19 cellular contexts compared by ENCODE assay signal in genomic region chr6:140401666-140402255, GRCh38.
DNase-seq lines count a peak whose midpoint lies in the region; ATAC-seq and TF ChIP-seq lines count a peak whose summit lies in the region.
"Had no signal": no experiment of that assay in that cellular context is flagged by ENCODE, and none has a peak within 500 bp of the region (broad histone marks: within the 10 kb centered on the region; RNA-seq: fewer than 3 reads in every experiment).

No MANE protein-coding gene starts in this region.

- TF ChIP-seq CTCF in IMR-90 (conservative IDR thresholded peaks at IDR 0.05; ENCODE audit: low read depth, low read length) (no peak), mammary epithelial cell (conservative IDR thresholded peaks at IDR 0.05 in 1 of 2, IDR thresholded peaks at IDR 0.05 in 1 of 2; ENCODE audit: extremely low read depth in 1 of 2, insufficient read depth in 1 of 2, low read depth in 1 of 2, low read length in 2 of 2) (no peak)

- no peak overlapping the region for H2AFZ ChIP-seq in IMR-90 (replicated peaks; ENCODE audit: low read length, poor library complexity)
- peak overlapping the region; percentile 17 for H2AFZ ChIP-seq in mammary epithelial cell (ENCODE audit: low read depth, low read length)
- H2AFZ ChIP-seq in mesenchymal stem cell (ENCODE audit: low read depth, low read length) = no peak overlapping the region

- peak; percentile 64 for ATAC-seq in IMR-90 (ENCODE audit: low read depth)
- ATAC-seq in GM19397 (IDR thresholded peaks at IDR 0.05; ENCODE audit: unreplicated experiment) = no peak
- ATAC-seq: activated CD4-positive, CD25-positive, alpha-beta regulatory T cell treated with anti-CD3 and anti-CD28 coated beads, Interleukin-2, amount 50 U/mL, for 24 hours; activated T-helper 17 cell treated with anti-CD3 and anti-CD28 coated beads, Interleukin-2, amount 50 U/mL, for 72 hours; right cardiac atrium had no signal

- H2BK120ac ChIP-seq in IMR-90 (ENCODE audit: low read depth, low read length) (peak overlapping the region; percentile 75; the same call in 1 of the 2 replicates), mesenchymal stem cell (ENCODE audit: low read depth, low read length) (no peak overlapping the region)

- TF ChIP-seq RAD21 in IMR-90 (IDR thresholded peaks at IDR 0.05; ENCODE audit: low read length) = no peak

- CTCF ChIA-PET in IMR-90 (lab: Yijun Ruan, JAX) = no interaction called here
- CTCF ChIA-PET in mammary epithelial cell (lab: Charles Lee; ENCODE audit: low non-redundant PET) = interaction anchor here (0.7 kb wide), 1 partner anchor 704 kb away, joined by 3 read pairs; no protein-coding TSS in a partner anchor

- H2BK12ac ChIP-seq in mesenchymal stem cell (ENCODE audit: low read length in 2 of 2) = no peak overlapping the region

- H3K36me3 Mint-ChIP-seq in immature natural killer cell = no peaks in the 10 kb centered on the region
- H3K36me3 Mint-ChIP-seq: CD4-positive, alpha-beta memory T cell had no signal

- H3K27ac Mint-ChIP-seq in immature natural killer cell = no peak overlapping the region
- H3K27ac Mint-ChIP-seq: activated T-helper 17 cell treated with anti-CD3 and anti-CD28 coated beads, Interleukin-2, amount 50 U/mL, for 72 hours; CD4-positive, alpha-beta memory T cell; H9 had no signal

- H3K4me3 ChIP-seq in IMR-90 (ENCODE audit: insufficient read depth, low read depth, low read length) (no peak overlapping the region), mammary epithelial cell (replicated peaks in 1 of 3; ENCODE audit: insufficient read depth in 1 of 3, low read depth in 2 of 3, low read length in 3 of 3) (no peak overlapping the region), mesenchymal stem cell (ENCODE audit: insufficient read depth in 1 of 2, low read depth in 1 of 2, low read length in 2 of 2) (no peak overlapping the region)
- H3K4me3 ChIP-seq: lung, stomach had no signal

- peak overlapping the region; percentile 25; the same call in 1 of the 2 replicates for H3K4me2 ChIP-seq in IMR-90 (ENCODE audit: low read depth, low read length)
- peak overlapping the region; percentile 35 for H3K4me2 ChIP-seq in mammary epithelial cell (ENCODE audit: insufficient read depth, low read depth, low read length)
- no peak overlapping the region for H3K4me2 ChIP-seq in mesenchymal stem cell (ENCODE audit: low read length, poor library complexity, severe bottlenecking)

- H3K9me3 ChIP-seq in IMR-90 (ENCODE audit: control insufficient read depth, insufficient read depth, low read length) (peaks cover 3% of the 10 kb centered on the region; the same call in 1 of the 2 replicates), mammary epithelial cell (replicated peaks; ENCODE audit: insufficient read depth, low read length) (peaks cover 3% of the 10 kb centered on the region), mesenchymal stem cell (ENCODE audit: control insufficient read depth, low read length) (peaks cover 18% of the 10 kb centered on the region)

- H3K14ac ChIP-seq in IMR-90 (replicated peaks; ENCODE audit: low read depth, low read length) (peak overlapping the region; percentile 5; the same call in 1 of the 2 replicates), mesenchymal stem cell (ENCODE audit: low read length in 2 of 2) (no peak overlapping the region)

- no peak overlapping the region for H3K9ac ChIP-seq in IMR-90 (ENCODE audit: low read depth, low read length)
- H3K9ac ChIP-seq in mammary epithelial cell (ENCODE audit: insufficient read depth, low read length) = no peak overlapping the region
- H3K9ac ChIP-seq in mesenchymal stem cell (ENCODE audit: low read length) = no peak overlapping the region

- WGBS in IMR-90 (ENCODE audit: extremely low coverage in 2 of 2, insufficient read length in 1 of 2), 2 experiments = no CpG with 5 or more reads among the region's 2 CpGs
- 50% methylated on average over 2 of the region's 2 CpGs for WGBS in mammary epithelial cell (ENCODE audit: low coverage, missing lambda C conversion rate)
- 82% methylated on average over 2 of the region's 2 CpGs for WGBS in mesenchymal stem cell

- H3K9me1 ChIP-seq in IMR-90 (ENCODE audit: insufficient read depth, low read length) = no peaks in the 10 kb centered on the region

- H2AK9ac ChIP-seq in IMR-90 (replicated peaks; ENCODE audit: low read depth, low read length, poor library complexity) = no peak overlapping the region

- peaks cover 0 to 9% (median 3%) of the 10 kb centered on the region in 6 donors for H3K9me3 Mint-ChIP-seq in immature natural killer cell
- H3K9me3 Mint-ChIP-seq: activated T-helper 17 cell treated with anti-CD3 and anti-CD28 coated beads, Interleukin-2, amount 50 U/mL, for 72 hours had no signal

- peak; percentile 20 for DNase-seq in AG08395 (ENCODE audit: low spot score)
- peak; percentile 41 for DNase-seq in IMR-90
- peak; percentile 8 for DNase-seq in mammary epithelial cell
- DNase-seq in mesenchymal stem cell = no peak
- no peak for DNase-seq in 8988T
- DNase-seq in ACHN = no peak
- DNase-seq in immature natural killer cell = no peak
- DNase-seq: CD4-positive, alpha-beta memory T cell; central memory CD4-positive, alpha-beta T cell; H9; NCI-H187; right cardiac atrium; SIG-M5; stomach; T-helper 9 cell had no signal

- H3K18ac ChIP-seq in IMR-90 (ENCODE audit: low read depth, low read length) (peak overlapping the region; percentile 78; the same call in 1 of the 2 replicates), mesenchymal stem cell (ENCODE audit: low read depth in 1 of 2, low read length in 2 of 2) (no peak overlapping the region)

- no peaks in the 10 kb centered on the region for H3K79me2 ChIP-seq in mammary epithelial cell (ENCODE audit: insufficient read depth, low read length)

- peak overlapping the region; percentile 60; the same call in 1 of the 2 replicates for H4K5ac ChIP-seq in IMR-90 (ENCODE audit: low read depth, low read length)

- in situ Hi-C loops in IMR-90 (cut with MboI; ENCODE audit: low sequenced_read_pairs) (no loop called here), mammary epithelial cell (cut with MboI; ENCODE audit: low sequenced_read_pairs in 2 of 2) (no loop called here), ACHN (cut with HindIII; ENCODE audit: low pct_ligation_motif_present, low pct_unique_long_range_greater_than_20kb, low sequenced_read_pairs) (no loop called here)

- H3K27me3 ChIP-seq in IMR-90 (ENCODE audit: control insufficient read depth, insufficient read depth, low read length) (no peaks in the 10 kb centered on the region), mammary epithelial cell (ENCODE audit: insufficient read depth, low read length) (no peaks in the 10 kb centered on the region), mesenchymal stem cell (ENCODE audit: control insufficient read depth in 1 of 2, insufficient read depth in 1 of 2, low read length in 2 of 2) (no peaks in the 10 kb centered on the region)
- H3K27me3 ChIP-seq: stomach had no signal

- H3K23ac ChIP-seq in IMR-90 (ENCODE audit: low read depth, low read length) (no peak overlapping the region), mesenchymal stem cell (ENCODE audit: low read length in 2 of 2) (no peak overlapping the region)

- no peaks in the 10 kb centered on the region for H3K36me3 ChIP-seq in IMR-90 (ENCODE audit: control insufficient read depth, insufficient read depth, low read length)
- no peaks in the 10 kb centered on the region for H3K36me3 ChIP-seq in mammary epithelial cell (ENCODE audit: insufficient read depth, low read length)
- no peaks in the 10 kb centered on the region for H3K36me3 ChIP-seq in mesenchymal stem cell (ENCODE audit: control insufficient read depth in 1 of 2, insufficient read depth in 2 of 2, low read depth in 1 of 2, low read length in 2 of 2)
- H3K36me3 ChIP-seq: stomach had no signal

- H3K27ac ChIP-seq in IMR-90 (ENCODE audit: insufficient read depth, low read length) (no peak overlapping the region), mammary epithelial cell (ENCODE audit: insufficient read depth, low read depth, low read length) (no peak overlapping the region), mesenchymal stem cell (ENCODE audit: low read length, poor library complexity, severe bottlenecking) (peak overlapping the region; percentile 64)
- H3K27ac ChIP-seq: stomach had no signal

- H3K79me1 ChIP-seq in IMR-90 (ENCODE audit: low read depth in 1 of 2, low read length in 2 of 2) (no peaks in the 10 kb centered on the region), mesenchymal stem cell (replicated peaks; ENCODE audit: low read length, poor library complexity, severe bottlenecking) (no peaks in the 10 kb centered on the region)

- H2BK5ac ChIP-seq in IMR-90 (ENCODE audit: low read depth, low read length, poor library complexity, severe bottlenecking) (peak overlapping the region; percentile 64), mesenchymal stem cell (ENCODE audit: low read depth, low read length, poor library complexity, severe bottlenecking) (no peak overlapping the region)

- dilution Hi-C loops in IMR-90 (cut with HindIII; ENCODE audit: low sequenced_read_pairs, unreplicated experiment) = no loop called here
- dilution Hi-C loops in mammary epithelial cell (cut with HindIII; ENCODE audit: low sequenced_read_pairs) = no loop called here

- H3K4me1 ChIP-seq in IMR-90 (ENCODE audit: control insufficient read depth, insufficient read depth, low read length) (peaks cover 2% of the 10 kb centered on the region; the same call in 1 of the 2 replicates), mammary epithelial cell (ENCODE audit: insufficient read depth, low read length) (peaks cover 6% of the 10 kb centered on the region), mesenchymal stem cell (ENCODE audit: control insufficient read depth, insufficient read depth, low read depth, low read length) (no peaks in the 10 kb centered on the region)
- H3K4me1 ChIP-seq: stomach had no signal

- H3K4me3 Mint-ChIP-seq in immature natural killer cell = no peak overlapping the region
- H3K4me3 Mint-ChIP-seq: activated T-helper 17 cell treated with anti-CD3 and anti-CD28 coated beads, Interleukin-2, amount 50 U/mL, for 72 hours; CD4-positive, alpha-beta memory T cell; H9 had no signal

- H4K20me1 ChIP-seq in IMR-90 (ENCODE audit: insufficient read depth, low read length) = no peaks in the 10 kb centered on the region
- no peaks in the 10 kb centered on the region for H4K20me1 ChIP-seq in mammary epithelial cell (ENCODE audit: insufficient read depth, low read length)

- no peak for TF ChIP-seq POLR2A in IMR-90 (IDR thresholded peaks at IDR 0.05; ENCODE audit: low read depth, low read length)

- no peak overlapping the region for H2AK5ac ChIP-seq in IMR-90 (ENCODE audit: low read depth, low read length)
- H2AK5ac ChIP-seq in mesenchymal stem cell (ENCODE audit: low read length, severe bottlenecking) = no peak overlapping the region

- peak overlapping the region; percentile 13; the same call in 1 of the 2 replicates for H4K91ac ChIP-seq in IMR-90 (ENCODE audit: insufficient read depth, low read depth, low read length)
- H4K91ac ChIP-seq in mesenchymal stem cell (ENCODE audit: low read length) = no peak overlapping the region

- H3K56ac ChIP-seq in IMR-90 (ENCODE audit: extremely low read depth, insufficient read depth, low read length) = 0 out of 2 replicates have a peak overlapping the region, but pooled peaks have one; percentile 40

- H3K4ac ChIP-seq in IMR-90 (ENCODE audit: low read depth, low read length) = peak overlapping the region; percentile 12; the same call in 1 of the 2 replicates
- no peak overlapping the region for H3K4ac ChIP-seq in mesenchymal stem cell (ENCODE audit: low read depth in 1 of 2, low read length in 2 of 2)

- H3K4me1 Mint-ChIP-seq in immature natural killer cell = no peaks in the 10 kb centered on the region
- H3K4me1 Mint-ChIP-seq: activated T-helper 17 cell treated with anti-CD3 and anti-CD28 coated beads, Interleukin-2, amount 50 U/mL, for 72 hours; CD4-positive, alpha-beta memory T cell; H9 had no signal

- peaks cover 0 to 3% (median 0%) of the 10 kb centered on the region in 3 donors for H3K27me3 Mint-ChIP-seq in immature natural killer cell (ENCODE audit: low read depth in 3 of 3)
- H3K27me3 Mint-ChIP-seq: activated T-helper 17 cell treated with anti-CD3 and anti-CD28 coated beads, Interleukin-2, amount 50 U/mL, for 72 hours had no signal

- POLR2A ChIA-PET in IMR-90 (lab: Charles Lee; ENCODE audit: unreplicated experiment) = no interaction called here

- H4K8ac ChIP-seq in IMR-90 (ENCODE audit: low read depth in 2 of 2, low read length in 2 of 2) (peak overlapping the region in 1 of 2 experiments; percentile 37; a peak in 2 of 4 replicates), mesenchymal stem cell (ENCODE audit: low read length) (no peak overlapping the region)

- BruUV-seq in IMR-90 (replicated peaks; lab: Mats Ljungman, UMichigan) (no TSS peak), mammary epithelial cell (replicated peaks; lab: Mats Ljungman, UMichigan) (no TSS peak)

- intact Hi-C loops in IMR-90 (cut with micrococcal nuclease) (no loop called here), mammary epithelial cell (cut with micrococcal nuclease) (no loop called here)

- H2BK15ac ChIP-seq in IMR-90 (ENCODE audit: low read depth, low read length) (peak overlapping the region; percentile 29; the same call in 1 of the 3 replicates), mesenchymal stem cell (ENCODE audit: low read depth, poor library complexity, severe bottlenecking) (no peak overlapping the region)

- peak overlapping the region; percentile 66 for H2BK20ac ChIP-seq in IMR-90 (ENCODE audit: low read depth, low read length)

Comparison
In these comparisons a context has a peak if more than half of its experiments do, and no peak if none do; other contexts are left out.
1. DNase-seq: peak in AG08395 (single experiment), IMR-90 (single experiment) and mammary epithelial cell (single experiment); none in mesenchymal stem cell (single experiment), 8988T (single experiment), ACHN (single experiment) and immature natural killer cell (0 of 3).